15 cellular contexts compared by ENCODE assay signal in genomic region chr6:46288863-46289262, GRCh38.
"Had no signal": no experiment of that assay in that cellular context is flagged by ENCODE, and none has a peak within 500 bp of the region (broad histone marks: within the 10 kb centered on the region; RNA-seq: fewer than 3 reads in every experiment).

No MANE protein-coding gene starts in this region.

- H3K4me1 ChIP-seq: prostate gland, testis, upper lobe of right lung had no signal

- H3K9me3 ChIP-seq: esophagus squamous epithelium, prostate gland, sigmoid colon, stomach, testis, upper lobe of right lung had no signal

- H3K4me3 ChIP-seq: esophagus squamous epithelium, prostate gland, sigmoid colon, stomach, testis, upper lobe of right lung had no signal

- H3K36me3 ChIP-seq: brain microvascular endothelial cell, esophagus squamous epithelium, prostate gland, sigmoid colon, stomach, upper lobe of right lung had no signal

- H3K27ac ChIP-seq: brain microvascular endothelial cell, esophagus squamous epithelium, prostate gland, sigmoid colon, stomach, testis, upper lobe of right lung had no signal

- H3K27me3 ChIP-seq: brain microvascular endothelial cell, esophagus squamous epithelium, sigmoid colon, stomach, testis, upper lobe of right lung had no signal

- ATAC-seq: upper lobe of right lung had no signal

- H3K4me3 Mint-ChIP-seq: activated B cell treated with CpG ODN at 0.5 μM for 24 hours; activated CD4-positive, alpha-beta T cell treated with anti-CD3 and anti-CD28 coated beads, Interleukin-2, amount 10 ng/mL, durations not matched to agents 24 days and 14 days; nephron progenitor cell had no signal

- H3K27ac Mint-ChIP-seq: activated B cell treated with CpG ODN at 0.5 μM for 24 hours; activated CD4-positive, alpha-beta T cell treated with anti-CD3 and anti-CD28 coated beads, Interleukin-2, amount 10 ng/mL, durations not matched to agents 24 days and 14 days; nephron progenitor cell had no signal

- DNase-seq: activated B cell treated with CpG ODN at 0.5 μM for 24 hours; activated CD4-positive, alpha-beta T cell treated with anti-CD3 and anti-CD28 coated beads, Interleukin-2, amount 10 ng/mL, durations not matched to agents 24 days and 14 days; activated CD8-positive, alpha-beta memory T cell treated with anti-CD3 and anti-CD28 coated beads for 24 hours; activated naive CD4-positive, alpha-beta T cell treated with Interleukin-2 at 50 U/mL for 16 hours; brain microvascular endothelial cell; effector CD8-positive, alpha-beta T cell; esophagus squamous epithelium; mesenchymal stem cell; nephron progenitor cell; sigmoid colon; stimulated activated CD4-positive, alpha-beta T cell treated with anti-CD3 and anti-CD28 coated beads, Interleukin-1b, Interleukin-23, amount 100 ng/mL, for 48 hours; stomach; testis; upper lobe of right lung had no signal

- H3K9me3 Mint-ChIP-seq: activated B cell treated with CpG ODN at 0.5 μM for 24 hours; activated CD4-positive, alpha-beta T cell treated with anti-CD3 and anti-CD28 coated beads, Interleukin-2, amount 10 ng/mL, durations not matched to agents 24 days and 14 days; nephron progenitor cell had no signal
